15 cellular contexts compared by ENCODE assay signal in the genomic region with DNA sequence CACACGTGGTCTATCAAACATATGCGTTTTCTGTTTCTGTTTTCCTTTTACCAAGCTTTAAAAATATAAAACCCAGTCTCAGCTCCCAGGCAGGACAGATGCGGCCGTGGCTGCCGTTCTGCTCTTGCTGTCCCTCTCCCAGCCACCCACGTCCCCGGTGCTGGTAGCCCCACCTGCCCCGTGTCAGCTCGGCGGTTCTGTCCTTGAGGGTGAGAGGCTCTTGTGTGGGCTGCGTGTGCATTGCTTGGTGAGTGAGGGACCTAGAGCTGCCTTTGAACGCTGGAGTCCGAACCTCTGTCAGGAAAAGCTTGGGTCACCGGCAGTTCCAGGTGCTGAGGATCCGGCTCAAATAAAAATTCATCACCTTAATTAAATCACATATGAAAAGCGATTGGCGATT. TPM values are rescaled to one million over a fixed set of nuclear protein-coding genes. Genes with fewer than 3 reads are reported as not detected.
DNase-seq lines count a peak whose midpoint lies in the region; ATAC-seq, FAIRE-seq and TF ChIP-seq lines count a peak whose summit lies in the region.
"Had no signal": no experiment of that assay in that cellular context is flagged by ENCODE, and none has a peak within 500 bp of the region (broad histone marks: within the 10 kb centered on the region; RNA-seq: fewer than 3 reads in every experiment).

No MANE protein-coding gene starts in this region.

- H3K27ac ChIP-seq in GM12878 (ENCODE audit: control insufficient read depth, insufficient read depth): no peak overlapping the region
- H3K27ac ChIP-seq: HL-60 had no signal

- no peak overlapping the region for H2AFZ ChIP-seq in GM12878 (ENCODE audit: control insufficient read depth, low read depth, low read length)

- no peak for FAIRE-seq in GM12878 (lab: Jason Lieb, UNC)
- FAIRE-seq: GM18507 had no signal

- SMC1A ChIA-PET in GM12878 (lab: Charles Lee; ENCODE audit: uncharacterized antibody, unreplicated experiment): no interaction called here

- no peak overlapping the region for H3K4me3 Mint-ChIP-seq in activated T-cell treated with anti-CD3 and anti-CD28 coated beads, Interleukin-2, amount 50 U/mL, for 24 hours
- peak overlapping the region; percentile 34 for H3K4me3 Mint-ChIP-seq in neural crest cell
- no peak overlapping the region for H3K4me3 Mint-ChIP-seq in stimulated activated effector memory CD8-positive, alpha-beta T cell treated with anti-CD3 and anti-CD28 coated beads, Interleukin-12 subunit alpha, Interleukin-12 subunit beta, amount 100 ng/mL, for 72 hours
- H3K4me3 Mint-ChIP-seq: CD4-positive, alpha-beta T cell; HFFc6 had no signal

- no peak for DNase-seq in activated T-cell treated with anti-CD3 and anti-CD28 coated beads, Interleukin-2, amount 50 U/mL, for 24 hours
- no peak for DNase-seq in activated T-cell treated with anti-CD3 and anti-CD28 coated beads, Interleukin-2, amount 50 U/mL, for 1 hour
- DNase-seq in GM12878 (ENCODE audit: low read depth, low spot score): no peak
- no peak for DNase-seq in neural crest cell (ENCODE audit: low read depth, low spot score)
- DNase-seq in stimulated activated effector memory CD8-positive, alpha-beta T cell treated with anti-CD3 and anti-CD28 coated beads, Interleukin-12 subunit alpha, Interleukin-12 subunit beta, amount 100 ng/mL, for 72 hours (ENCODE audit: low spot score in 2 of 2): no peak
- no peak for DNase-seq in SIG-M5 treated with dmso at 0.1 percent for 504 hours (lab: John Stamatoyannopoulos, UW; ENCODE audit: unreplicated experiment)
- DNase-seq: C1 segment of cervical spinal cord; Calu3; CD4-positive, alpha-beta T cell; DMS 273 treated with DMSO at 0.1 percent for 48 hours; HCEC 1CT; HFFc6 had no signal

- no peak for TF ChIP-seq CTCF in GM12878 (IDR thresholded peaks at IDR 0.05 in 2 of 3, conservative IDR thresholded peaks at IDR 0.05 in 1 of 3; ENCODE audit: control insufficient read depth in 2 of 3, extremely low read depth in 1 of 3, insufficient read depth in 1 of 3, low read depth in 3 of 3, low read length in 3 of 3)
- no peak for TF ChIP-seq CTCF in neural crest cell (conservative IDR thresholded peaks at IDR 0.05)

- peak overlapping the region; percentile 47 for H3K27ac Mint-ChIP-seq in activated T-cell treated with anti-CD3 and anti-CD28 coated beads, Interleukin-2, amount 50 U/mL, for 24 hours
- no peak overlapping the region for H3K27ac Mint-ChIP-seq in neural crest cell (ENCODE audit: unreplicated experiment)
- H3K27ac Mint-ChIP-seq in stimulated activated effector memory CD8-positive, alpha-beta T cell treated with anti-CD3 and anti-CD28 coated beads, Interleukin-12 subunit alpha, Interleukin-12 subunit beta, amount 100 ng/mL, for 72 hours: no peak overlapping the region
- H3K27ac Mint-ChIP-seq: CD4-positive, alpha-beta T cell had no signal

- 89% methylated on average over 17 of the region's 17 CpGs for WGBS in GM12878 (ENCODE audit: insufficient coverage, insufficient replicate concordance, low lambda C conversion rate, missing lambda C conversion rate)

- H3K4me1 ChIP-seq in GM12878 (ENCODE audit: control insufficient read depth, insufficient read depth, low read length): peaks cover 9% of the 10 kb centered on the region

- peaks cover 51% of the 10 kb centered on the region for H3K4me1 Mint-ChIP-seq in activated T-cell treated with anti-CD3 and anti-CD28 coated beads, Interleukin-2, amount 50 U/mL, for 24 hours (ENCODE audit: low read depth)
- peaks cover 18% of the 10 kb centered on the region for H3K4me1 Mint-ChIP-seq in neural crest cell
- peaks cover 46% of the 10 kb centered on the region for H3K4me1 Mint-ChIP-seq in stimulated activated effector memory CD8-positive, alpha-beta T cell treated with anti-CD3 and anti-CD28 coated beads, Interleukin-12 subunit alpha, Interleukin-12 subunit beta, amount 100 ng/mL, for 72 hours

- no peaks in the 10 kb centered on the region for H3K9me3 Mint-ChIP-seq in activated T-cell treated with anti-CD3 and anti-CD28 coated beads, Interleukin-2, amount 50 U/mL, for 24 hours
- no peaks in the 10 kb centered on the region for H3K9me3 Mint-ChIP-seq in neural crest cell
- H3K9me3 Mint-ChIP-seq in stimulated activated effector memory CD8-positive, alpha-beta T cell treated with anti-CD3 and anti-CD28 coated beads, Interleukin-12 subunit alpha, Interleukin-12 subunit beta, amount 100 ng/mL, for 72 hours: no peaks in the 10 kb centered on the region
- H3K9me3 Mint-ChIP-seq: CD4-positive, alpha-beta T cell; HFFc6 had no signal

- TF ChIP-seq POLR2A in GM12878 (IDR thresholded peaks at IDR 0.05; ENCODE audit: low read depth, low read length): peak; percentile 33; the same call in 1 of the 2 replicates

- intact Hi-C loops in GM12878 (cut with micrococcal nuclease; ENCODE audit: unreplicated experiment): no loop called here

- RAD21 ChIA-PET in GM12878 (lab: Charles Lee; ENCODE audit: unreplicated experiment): no interaction called here

- no peaks in the 10 kb centered on the region for H3K9me3 ChIP-seq in GM12878 (replicated peaks; ENCODE audit: control insufficient read depth, insufficient read depth, low read length)

- H3K4me3 ChIP-seq in GM12878: no peak overlapping the region

- ATAC-seq in GM12878 (no peak), HG03108 (IDR thresholded peaks at IDR 0.05; ENCODE audit: unreplicated experiment) (no peak)
- no peak for ATAC-seq in stimulated activated effector memory CD8-positive, alpha-beta T cell treated with anti-CD3 and anti-CD28 coated beads, Interleukin-12 subunit alpha, Interleukin-12 subunit beta, amount 100 ng/mL, for 72 hours

- peaks cover 39% of the 10 kb centered on the region for H3K79me2 ChIP-seq in GM12878 (ENCODE audit: control insufficient read depth, insufficient read depth, low read length)

- BruUV-seq in GM12878 (replicated peaks; lab: Mats Ljungman, UMichigan): no TSS peak

- peaks cover 86% of the 10 kb centered on the region for H3K36me3 Mint-ChIP-seq in activated T-cell treated with anti-CD3 and anti-CD28 coated beads, Interleukin-2, amount 50 U/mL, for 24 hours (ENCODE audit: low read depth)
- H3K36me3 Mint-ChIP-seq in neural crest cell (ENCODE audit: low read depth): peaks cover 10% of the 10 kb centered on the region
- H3K36me3 Mint-ChIP-seq in stimulated activated effector memory CD8-positive, alpha-beta T cell treated with anti-CD3 and anti-CD28 coated beads, Interleukin-12 subunit alpha, Interleukin-12 subunit beta, amount 100 ng/mL, for 72 hours: peaks cover 89% of the 10 kb centered on the region

- H3K36me3 ChIP-seq in GM12878 (ENCODE audit: control insufficient read depth in 2 of 2, insufficient read depth in 2 of 2, low read length in 1 of 2): peaks cover 15 to 22% of the 10 kb centered on the region in 2 experiments

- CTCF ChIA-PET in GM12878 (lab: Yijun Ruan, JAX): interaction anchor here (0.6 to 1.1 kb wide), 2 partner anchors 17 to 201 kb away, joined by 3 to 4 read pairs; a partner anchor contains a TSS

- POLR2A ChIA-PET in GM12878 (lab: Charles Lee): interaction anchor here (1.3 kb wide), 1 partner anchor 15 kb away, joined by 6 read pairs; no protein-coding TSS in a partner anchor

- no peak overlapping the region for H3K9ac ChIP-seq in GM12878 (ENCODE audit: control insufficient read depth, insufficient read depth, low read length)

- no peaks in the 10 kb centered on the region for H3K27me3 Mint-ChIP-seq in activated T-cell treated with anti-CD3 and anti-CD28 coated beads, Interleukin-2, amount 50 U/mL, for 24 hours
- no peaks in the 10 kb centered on the region for H3K27me3 Mint-ChIP-seq in neural crest cell (ENCODE audit: low read depth)
- H3K27me3 Mint-ChIP-seq: CD4-positive, alpha-beta T cell had no signal

- no peaks in the 10 kb centered on the region for H3K27me3 ChIP-seq in GM12878 (replicated peaks in 1 of 2; ENCODE audit: control insufficient read depth in 2 of 2, insufficient read depth in 2 of 2, low read length in 1 of 2)

- no peaks in the 10 kb centered on the region for H4K20me1 ChIP-seq in GM12878 (ENCODE audit: control insufficient read depth, insufficient read depth)

- no peak overlapping the region for H3K4me2 ChIP-seq in GM12878 (ENCODE audit: control insufficient read depth, insufficient read depth)

- in situ Hi-C loops in GM12878 (cut with MboI): no loop called here

- TF ChIP-seq RAD21 in GM12878 (IDR thresholded peaks at IDR 0.05; ENCODE audit: insufficient read depth, low read depth, low read length): no peak

- TF ChIP-seq EP300 in GM12878 (IDR thresholded peaks at IDR 0.05; ENCODE audit: borderline replicate concordance in 1 of 2, control insufficient read depth in 1 of 2, low read depth in 2 of 2, low read length in 2 of 2): no peak

RNA-seq across cellular contexts. Expression of a gene that starts 4.4 kb away (rescaled TPM):
- 63.7 and 66.3 TPM in 2 replicates for total RNA-seq in GM12878 (2013; cell fraction: nucleolus; rRNA removed)
- total RNA-seq in GM12878 (2014; rRNA removed) (82.1 and 105 TPM in 2 replicates), GM12878 (2014; rRNA removed; fragmentation: Illumina TruSeq; extraction: Trizol) (80.8 and 84.8 TPM in 2 replicates), GM12878 (2021) (145 and 149 TPM in 2 replicates), neural crest cell (108 and 111 TPM in 2 replicates)
- polyA plus RNA-seq in GM12878 (2011; ENCODE audit: low read depth): 26.0 TPM
- polyA plus RNA-seq in GM12878 (2011; rRNA removed) (194 and 216 TPM in 2 replicates), GM12878 (2014; fragmentation: Illumina TruSeq; extraction: Trizol) (172 and 189 TPM in 2 replicates), GM12878 (2014; fragmentation: Nextera tagmentation; extraction: Ambion mirVana) (10 to 100 TPM; 29.2 to 48.5 TPM), GM12878 (2014; rRNA removed) (105 and 124 TPM in 2 replicates), GM12878 (2016; fragmentation: Nextera tagmentation; extraction: Ambion mirVana) (100 to 1,000 TPM; 268 to 274 TPM)
- polyA plus RNA-seq in GM12878 (2011; cell fraction: cytosol; rRNA removed): 152 and 242 TPM in 2 replicates
- 185 and 207 TPM in 2 replicates for polyA plus RNA-seq in GM12878 (2011; cell fraction: nucleus; rRNA removed)
- polyA plus RNA-seq in GM12878 (2012): 81.4 and 94.1 TPM in 2 replicates
- 151 and 226 TPM in 2 replicates for polyA minus RNA-seq in GM12878 (2011; rRNA and poly(A)+ RNA removed)
- 29.3 and 33.4 TPM in 2 replicates for polyA minus RNA-seq in GM12878 (2011; cell fraction: cytosol; rRNA and poly(A)+ RNA removed)
- 18.0 and 21.5 TPM in 2 replicates for polyA minus RNA-seq in GM12878 (2011; cell fraction: nucleus; rRNA and poly(A)+ RNA removed)

RNA-seq across cellular contexts. Expression of a gene that starts 4.7 kb away (rescaled TPM):
- total RNA-seq in GM12878 (2013; cell fraction: nucleolus; rRNA removed): 60.7 and 66.2 TPM in 2 replicates
- total RNA-seq in GM12878 (2014; rRNA removed) (7.9 and 8.7 TPM in 2 replicates), GM12878 (2014; rRNA removed; fragmentation: Illumina TruSeq; extraction: Trizol) (4.4 and 5.2 TPM in 2 replicates), GM12878 (2021) (5.8 and 7.4 TPM in 2 replicates), neural crest cell (23.7 and 24.4 TPM in 2 replicates)
- polyA plus RNA-seq in GM12878 (2011; ENCODE audit: low read depth): 2.5 TPM
- polyA plus RNA-seq in GM12878 (2011; rRNA removed) (2.3 and 3.5 TPM in 2 replicates), GM12878 (2014; fragmentation: Illumina TruSeq; extraction: Trizol) (1.7 and 2.0 TPM in 2 replicates), GM12878 (2014; fragmentation: Nextera tagmentation; extraction: Ambion mirVana) (1 to 10 TPM in 1 of 2 experiments, under 1 TPM in 1; 0.76 to 1.8 TPM), GM12878 (2014; rRNA removed) (6.8 and 7.7 TPM in 2 replicates), GM12878 (2016; fragmentation: Nextera tagmentation; extraction: Ambion mirVana) (1 to 10 TPM; 5.7 to 7.3 TPM)
- polyA plus RNA-seq in GM12878 (2011; cell fraction: cytosol; rRNA removed): 3.2 and 3.6 TPM in 2 replicates
- 8.8 and 10.2 TPM in 2 replicates for polyA plus RNA-seq in GM12878 (2011; cell fraction: nucleus; rRNA removed)
- 4.5 and 5.2 TPM in 2 replicates for polyA plus RNA-seq in GM12878 (2012)
- polyA minus RNA-seq in GM12878 (2011; rRNA and poly(A)+ RNA removed): 5.5 and 7.8 TPM in 2 replicates
- polyA minus RNA-seq in GM12878 (2011; cell fraction: cytosol; rRNA and poly(A)+ RNA removed): 1.9 and 2.1 TPM in 2 replicates
- polyA minus RNA-seq in GM12878 (2011; cell fraction: nucleus; rRNA and poly(A)+ RNA removed): 6.2 and 9.4 TPM in 2 replicates

RNA-seq across cellular contexts. Expression of a gene that starts 16.3 kb away (rescaled TPM):
- total RNA-seq in GM12878 (2013; cell fraction: nucleolus; rRNA removed): 11.8 and 15.1 TPM in 2 replicates
- 23.7 and 24.9 TPM in 2 replicates for total RNA-seq in GM12878 (2014; rRNA removed)
- 7.4 TPM in 2 replicates for total RNA-seq in GM12878 (2014; rRNA removed; fragmentation: Illumina TruSeq; extraction: Trizol)
- total RNA-seq in GM12878 (2021): 16.4 and 16.8 TPM in 2 replicates
- polyA plus RNA-seq in GM12878 (2011; ENCODE audit: low read depth): 4.1 TPM
- polyA plus RNA-seq in GM12878 (2011; rRNA removed): 4.3 and 6.1 TPM in 2 replicates
- polyA plus RNA-seq in GM12878 (2011; cell fraction: cytosol; rRNA removed): 8.3 and 11.2 TPM in 2 replicates
- 21.3 and 22.1 TPM in 2 replicates for polyA plus RNA-seq in GM12878 (2011; cell fraction: nucleus; rRNA removed)
- 10.0 and 13.2 TPM in 2 replicates for polyA plus RNA-seq in GM12878 (2012)
- 3.8 and 5.6 TPM in 2 replicates for polyA plus RNA-seq in GM12878 (2014; fragmentation: Illumina TruSeq; extraction: Trizol)
- under 1 TPM in 1 of 2 experiments, not detected in 1; 0.24 TPM for polyA plus RNA-seq in GM12878 (2014; fragmentation: Nextera tagmentation; extraction: Ambion mirVana)
- polyA plus RNA-seq in GM12878 (2014; rRNA removed): 19.4 and 20.8 TPM in 2 replicates
- 10 to 100 TPM; 18.9 to 19.7 TPM for polyA plus RNA-seq in GM12878 (2016; fragmentation: Nextera tagmentation; extraction: Ambion mirVana)
- 3.0 and 5.2 TPM in 2 replicates for polyA minus RNA-seq in GM12878 (2011; rRNA and poly(A)+ RNA removed)
- 2.9 and 3.4 TPM in 2 replicates for polyA minus RNA-seq in GM12878 (2011; cell fraction: cytosol; rRNA and poly(A)+ RNA removed)
- 3.9 and 5.9 TPM in 2 replicates for polyA minus RNA-seq in GM12878 (2011; cell fraction: nucleus; rRNA and poly(A)+ RNA removed)
- total RNA-seq in neural crest cell: 31.2 and 31.9 TPM in 2 replicates
